In the genomic region with DNA sequence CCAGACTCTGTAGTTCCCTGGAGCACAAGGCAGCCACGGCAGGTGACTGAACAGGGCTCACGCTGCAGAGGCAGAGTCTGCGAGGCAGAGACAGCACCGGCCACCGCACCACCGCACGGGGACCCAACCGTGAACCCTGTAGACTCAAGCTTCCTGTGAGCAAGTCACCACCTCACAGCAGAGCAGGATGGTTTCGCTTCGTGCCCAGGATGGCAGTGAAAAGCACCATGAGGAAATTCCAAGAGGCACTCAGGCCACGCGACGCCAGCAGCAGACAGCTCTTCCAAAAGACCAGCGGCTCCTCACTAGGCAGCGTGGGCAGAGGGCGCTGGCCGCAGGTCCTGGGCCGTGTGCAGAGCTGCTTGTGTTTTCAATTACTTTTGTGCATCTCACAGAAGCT, we compare ENCODE assay signal across 19 cellular contexts. TPM values are rescaled to one million over a fixed set of nuclear protein-coding genes. Genes with fewer than 3 reads are reported as not detected.
DNase-seq lines count a peak whose midpoint lies in the region; ATAC-seq and TF ChIP-seq lines count a peak whose summit lies in the region.
"Had no signal": no experiment of that assay in that cellular context is flagged by ENCODE, and none has a peak within 500 bp of the region (broad histone marks: within the 10 kb centered on the region; RNA-seq: fewer than 3 reads in every experiment).

No MANE protein-coding gene starts in this region.

- no peak for TF ChIP-seq CTCF in foreskin keratinocyte (conservative IDR thresholded peaks at IDR 0.05)

- H3K27ac Mint-ChIP-seq in activated T-cell treated with anti-CD3 and anti-CD28 coated beads, Interleukin-2, amount 50 U/mL, for 24 hours = peak overlapping the region; percentile 52
- peak overlapping the region; percentile 62 for H3K27ac Mint-ChIP-seq in T-helper 17 cell
- H3K27ac Mint-ChIP-seq in stimulated activated naive B cell treated with anti-CD40 and anti-IgM and Interleukin-4, amounts not matched to agents 10 μg/mL and 1 μg/mL and 100 μg/mL, for 72 hours = peak overlapping the region; percentile 83
- H3K27ac Mint-ChIP-seq: CD8-positive, alpha-beta T cell had no signal

- no peak for DNase-seq in activated T-cell treated with anti-CD3 and anti-CD28 coated beads, Interleukin-2, amount 50 U/mL, for 24 hours
- DNase-seq in activated T-cell treated with anti-CD3 and anti-CD28 coated beads, Interleukin-2, amount 50 U/mL, for 1 hour = no peak
- DNase-seq in T-helper 17 cell (no peak), kidney tubule cell (ENCODE audit: low spot score) (peak; percentile 63), foreskin keratinocyte (no peak)
- no peak for DNase-seq in stimulated activated naive B cell treated with anti-CD40 and anti-IgM and Interleukin-4, amounts not matched to agents 10 μg/mL and 1 μg/mL and 100 μg/mL, for 72 hours
- DNase-seq: DND-41, GDM1, Karpas-422, MM.1S, NCI-H1105, NCI-H187 treated with DMSO at 0.1 percent for 48 hours, NCI-H446 treated with DMSO at 0.1 percent for 48 hours, NCI-H748 treated with DMSO at 0.1 percent for 48 hours had no signal

- H3K4me3 Mint-ChIP-seq in activated T-cell treated with anti-CD3 and anti-CD28 coated beads, Interleukin-2, amount 50 U/mL, for 24 hours = no peak overlapping the region
- H3K4me3 Mint-ChIP-seq in T-helper 17 cell = no peak overlapping the region
- no peak overlapping the region for H3K4me3 Mint-ChIP-seq in stimulated activated naive B cell treated with anti-CD40 and anti-IgM and Interleukin-4, amounts not matched to agents 10 μg/mL and 1 μg/mL and 100 μg/mL, for 72 hours
- H3K4me3 Mint-ChIP-seq: CD8-positive, alpha-beta T cell had no signal

- H3K4me1 Mint-ChIP-seq in activated T-cell treated with anti-CD3 and anti-CD28 coated beads, Interleukin-2, amount 50 U/mL, for 24 hours (ENCODE audit: low read depth) = peaks cover 61% of the 10 kb centered on the region
- H3K4me1 Mint-ChIP-seq in T-helper 17 cell = peaks cover 31% of the 10 kb centered on the region
- H3K4me1 Mint-ChIP-seq in stimulated activated naive B cell treated with anti-CD40 and anti-IgM and Interleukin-4, amounts not matched to agents 10 μg/mL and 1 μg/mL and 100 μg/mL, for 72 hours = peaks cover 27 to 52% of the 10 kb centered on the region in 2 donors

- H3K27me3 Mint-ChIP-seq in activated T-cell treated with anti-CD3 and anti-CD28 coated beads, Interleukin-2, amount 50 U/mL, for 24 hours = no peaks in the 10 kb centered on the region
- H3K27me3 Mint-ChIP-seq in T-helper 17 cell = no peaks in the 10 kb centered on the region
- H3K27me3 Mint-ChIP-seq in stimulated activated naive B cell treated with anti-CD40 and anti-IgM and Interleukin-4, amounts not matched to agents 10 μg/mL and 1 μg/mL and 100 μg/mL, for 72 hours = no peaks in the 10 kb centered on the region

- H3K36me3 Mint-ChIP-seq in activated T-cell treated with anti-CD3 and anti-CD28 coated beads, Interleukin-2, amount 50 U/mL, for 24 hours (ENCODE audit: low read depth) = peaks cover 86% of the 10 kb centered on the region
- no peaks in the 10 kb centered on the region for H3K36me3 Mint-ChIP-seq in T-helper 17 cell (ENCODE audit: low read depth)
- peaks cover 50 to 52% of the 10 kb centered on the region in 2 donors for H3K36me3 Mint-ChIP-seq in stimulated activated naive B cell treated with anti-CD40 and anti-IgM and Interleukin-4, amounts not matched to agents 10 μg/mL and 1 μg/mL and 100 μg/mL, for 72 hours

- H3K27me3 ChIP-seq in foreskin keratinocyte = no peaks in the 10 kb centered on the region

- ATAC-seq in T-helper 17 cell (no peak), SK-N-SH treated with all-trans-retinoic acid at 6 μM for 48 hours (no peak), foreskin keratinocyte (no peak), GM19463 (IDR thresholded peaks at IDR 0.05; ENCODE audit: unreplicated experiment) (no peak)
- peak in 1 of 2 donors; percentile 57 for ATAC-seq in stimulated activated naive B cell treated with anti-CD40 and anti-IgM and Interleukin-4, amounts not matched to agents 10 μg/mL and 1 μg/mL and 100 μg/mL, for 72 hours (replicated peaks)
- ATAC-seq: CD8-positive, alpha-beta T cell; Panc1 had no signal

- H3K27ac ChIP-seq in foreskin keratinocyte = no peak overlapping the region

- H3K9me3 Mint-ChIP-seq in activated T-cell treated with anti-CD3 and anti-CD28 coated beads, Interleukin-2, amount 50 U/mL, for 24 hours = no peaks in the 10 kb centered on the region
- no peaks in the 10 kb centered on the region for H3K9me3 Mint-ChIP-seq in stimulated activated naive B cell treated with anti-CD40 and anti-IgM and Interleukin-4, amounts not matched to agents 10 μg/mL and 1 μg/mL and 100 μg/mL, for 72 hours
- H3K9me3 Mint-ChIP-seq: CD8-positive, alpha-beta T cell had no signal

- H3K9me3 ChIP-seq in T-helper 17 cell (ENCODE audit: control insufficient read depth, low read length, poor library complexity, severe bottlenecking) = no peaks in the 10 kb centered on the region
- H3K9me3 ChIP-seq: HAP-1 had no signal

- no peaks in the 10 kb centered on the region for H3K4me1 ChIP-seq in foreskin keratinocyte
- H3K4me1 ChIP-seq: HAP-1 had no signal

TF ChIP-seq in SK-N-SH treated with all-trans-retinoic acid at 6 μM for 48 hours, 23 proteins besides CTCF, POLR2A, EP300 and RAD21:
- TF ChIP-seq ESRRG (CRISPR knock-in tag; IDR thresholded peaks at IDR 0.05) = no peak
- TF ChIP-seq, protein P1, sequence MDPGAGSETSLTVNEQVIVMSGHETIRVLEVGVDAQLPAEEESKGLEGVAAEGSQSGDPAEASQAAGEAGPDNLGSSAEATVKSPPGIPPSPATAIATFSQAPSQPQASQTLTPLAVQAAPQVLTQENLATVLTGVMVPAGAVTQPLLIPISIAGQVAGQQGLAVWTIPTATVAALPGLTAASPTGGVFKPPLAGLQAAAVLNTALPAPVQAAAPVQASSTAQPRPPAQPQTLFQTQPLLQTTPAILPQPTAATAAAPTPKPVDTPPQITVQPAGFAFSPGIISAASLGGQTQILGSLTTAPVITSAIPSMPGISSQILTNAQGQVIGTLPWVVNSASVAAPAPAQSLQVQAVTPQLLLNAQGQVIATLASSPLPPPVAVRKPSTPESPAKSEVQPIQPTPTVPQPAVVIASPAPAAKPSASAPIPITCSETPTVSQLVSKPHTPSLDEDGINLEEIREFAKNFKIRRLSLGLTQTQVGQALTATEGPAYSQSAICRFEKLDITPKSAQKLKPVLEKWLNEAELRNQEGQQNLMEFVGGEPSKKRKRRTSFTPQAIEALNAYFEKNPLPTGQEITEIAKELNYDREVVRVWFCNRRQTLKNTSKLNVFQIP (CRISPR knock-in tag; IDR thresholded peaks at IDR 0.05; ENCODE audit: borderline replicate concordance, low read depth) = no peak
- no peak for TF ChIP-seq SNAI2 (CRISPR knock-in tag; IDR thresholded peaks at IDR 0.05)
- TF ChIP-seq, protein P2, sequence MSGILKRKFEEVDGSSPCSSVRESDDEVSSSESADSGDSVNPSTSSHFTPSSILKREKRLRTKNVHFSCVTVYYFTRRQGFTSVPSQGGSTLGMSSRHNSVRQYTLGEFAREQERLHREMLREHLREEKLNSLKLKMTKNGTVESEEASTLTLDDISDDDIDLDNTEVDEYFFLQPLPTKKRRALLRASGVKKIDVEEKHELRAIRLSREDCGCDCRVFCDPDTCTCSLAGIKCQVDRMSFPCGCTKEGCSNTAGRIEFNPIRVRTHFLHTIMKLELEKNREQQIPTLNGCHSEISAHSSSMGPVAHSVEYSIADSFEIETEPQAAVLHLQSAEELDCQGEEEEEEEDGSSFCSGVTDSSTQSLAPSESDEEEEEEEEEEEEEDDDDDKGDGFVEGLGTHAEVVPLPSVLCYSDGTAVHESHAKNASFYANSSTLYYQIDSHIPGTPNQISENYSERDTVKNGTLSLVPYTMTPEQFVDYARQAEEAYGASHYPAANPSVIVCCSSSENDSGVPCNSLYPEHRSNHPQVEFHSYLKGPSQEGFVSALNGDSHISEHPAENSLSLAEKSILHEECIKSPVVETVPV (CRISPR knock-in tag; IDR thresholded peaks at IDR 0.05) = no peak
- no peak for TF ChIP-seq ARNTL (CRISPR knock-in tag; IDR thresholded peaks at IDR 0.05; ENCODE audit: borderline replicate concordance, low read depth)
- TF ChIP-seq ZFP30 (CRISPR knock-in tag; IDR thresholded peaks at IDR 0.05) = no peak
- TF ChIP-seq ZNF70 (CRISPR knock-in tag; IDR thresholded peaks at IDR 0.05) = no peak
- no peak for TF ChIP-seq OSR1 (CRISPR knock-in tag; IDR thresholded peaks at IDR 0.05)
- TF ChIP-seq, protein P3, sequence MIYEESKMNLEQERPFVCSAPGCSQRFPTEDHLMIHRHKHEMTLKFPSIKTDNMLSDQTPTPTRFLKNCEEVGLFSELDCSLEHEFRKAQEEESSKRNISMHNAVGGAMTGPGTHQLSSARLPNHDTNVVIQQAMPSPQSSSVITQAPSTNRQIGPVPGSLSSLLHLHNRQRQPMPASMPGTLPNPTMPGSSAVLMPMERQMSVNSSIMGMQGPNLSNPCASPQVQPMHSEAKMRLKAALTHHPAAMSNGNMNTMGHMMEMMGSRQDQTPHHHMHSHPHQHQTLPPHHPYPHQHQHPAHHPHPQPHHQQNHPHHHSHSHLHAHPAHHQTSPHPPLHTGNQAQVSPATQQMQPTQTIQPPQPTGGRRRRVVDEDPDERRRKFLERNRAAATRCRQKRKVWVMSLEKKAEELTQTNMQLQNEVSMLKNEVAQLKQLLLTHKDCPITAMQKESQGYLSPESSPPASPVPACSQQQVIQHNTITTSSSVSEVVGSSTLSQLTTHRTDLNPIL (CRISPR knock-in tag; IDR thresholded peaks at IDR 0.05; ENCODE audit: low read depth) = no peak
- no peak for TF ChIP-seq GLIS3 (CRISPR knock-in tag; IDR thresholded peaks at IDR 0.05)

RNA-seq across cellular contexts. Expression of a gene that starts 24.5 kb away (rescaled TPM):
- total RNA-seq in T-helper 17 cell (100 to 1,000 TPM; 127 to 153 TPM), foreskin keratinocyte (16.8 and 18.8 TPM in 2 replicates)
- polyA plus RNA-seq in foreskin keratinocyte = 7.6 and 8.5 TPM in 2 replicates

RNA-seq across cellular contexts. Expression of a gene that starts 50.5 kb away (rescaled TPM):
- total RNA-seq in T-helper 17 cell (10 to 100 TPM; 15.4 to 20.4 TPM), foreskin keratinocyte (17.0 and 17.8 TPM in 2 replicates)
- 4.8 and 5.5 TPM in 2 replicates for polyA plus RNA-seq in foreskin keratinocyte
